Comparison of ENCODE assay signal across 27 cellular contexts in the genomic region with DNA sequence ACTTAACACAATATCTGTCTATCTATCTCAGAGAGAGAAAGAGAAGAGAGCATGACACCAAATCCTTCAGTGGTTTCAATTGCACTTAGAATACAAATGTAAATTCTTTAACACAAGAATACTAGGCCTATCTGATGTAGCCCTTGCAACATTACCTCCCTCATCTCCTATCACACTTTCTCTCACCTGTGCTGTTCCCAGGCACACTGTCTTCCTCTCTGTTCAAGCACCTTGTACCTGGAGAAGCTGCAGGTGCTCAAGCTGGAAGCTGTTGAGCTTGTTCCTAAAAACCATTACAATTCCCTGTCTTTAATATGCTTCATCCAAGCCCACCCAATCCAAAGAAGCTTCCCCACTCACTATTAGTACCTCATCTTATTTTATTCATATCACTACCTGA.
"Had no signal": no experiment of that assay in that cellular context is flagged by ENCODE, and none has a peak within 500 bp of the region (broad histone marks: within the 10 kb centered on the region; RNA-seq: fewer than 3 reads in every experiment).

No MANE protein-coding gene starts in this region.

- H3K27ac ChIP-seq: stomach, suprapubic skin, testis, thoracic aorta, thyroid gland, tibial artery, tibial nerve, transverse colon, upper lobe of left lung, upper lobe of right lung, uterus, vagina had no signal

- H3K4me3 ChIP-seq: stomach, suprapubic skin, testis, thoracic aorta, thyroid gland, tibial artery, tibial nerve, transverse colon, upper lobe of left lung, upper lobe of right lung, uterus, vagina had no signal

- H3K4me1 ChIP-seq: suprapubic skin, testis, thyroid gland, upper lobe of left lung had no signal

- H3K27me3 ChIP-seq: stomach, suprapubic skin, testis, thyroid gland, tibial artery, tibial nerve, transverse colon, upper lobe of left lung, upper lobe of right lung, uterus, vagina had no signal

- H3K36me3 ChIP-seq: thoracic aorta, thyroid gland, transverse colon, upper lobe of left lung, upper lobe of right lung, uterus, vagina had no signal

- DNase-seq: stimulated activated CD4-positive, alpha-beta T cell treated with anti-CD3 and anti-CD28 coated beads, Interleukin-2, amount 100 ng/mL, for 48 hours; stimulated activated CD4-positive, alpha-beta T cell treated with anti-CD3 and anti-CD28 coated beads, Interleukin-4, amount 100 ng/mL, for 1 hour; stimulated activated CD4-positive, alpha-beta T cell treated with anti-CD3 and anti-CD28 coated beads, Interleukin-4, amount 100 ng/mL, for 24 hours; stimulated activated CD4-positive, alpha-beta T cell treated with anti-CD3 and anti-CD28 coated beads, Interleukin-4, amount 100 ng/mL, for 4 hours; stimulated activated CD8-positive, alpha-beta memory T cell treated with anti-CD3 and anti-CD28 coated beads, Interleukin-4, amount 100 ng/mL, for 48 hours; stimulated activated naive B cell treated with anti-CD40 and anti-IgM and Interleukin-4, amounts not matched to agents 10 μg/mL and 1 μg/mL and 100 μg/mL, for 72 hours; stimulated activated naive CD4-positive, alpha-beta T cell; stimulated activated naive CD4-positive, alpha-beta T cell treated with Interleukin-2 at 50 U/mL for 16 hours; stimulated activated naive CD8-positive, alpha-beta T cell treated with anti-CD3 and anti-CD28 coated beads, Interleukin-15, amount 100 ng/mL, for 72 hours; stimulated activated naive CD8-positive, alpha-beta T cell treated with anti-CD3 and anti-CD28 coated beads, Interleukin-15, Interleukin-2, amounts not matched to agents 100 U/mL and 50 U/mL, for 24 hours; stomach; substantia nigra; testis; thyroid gland; tibial artery; transverse colon; trophoblast cell; upper lobe of left lung; upper lobe of right lung; uterus had no signal

- H3K9me3 ChIP-seq: suprapubic skin, testis, thoracic aorta, thyroid gland, tibial artery, transverse colon, upper lobe of left lung, upper lobe of right lung, uterus, vagina had no signal

- ATAC-seq: stimulated activated effector memory CD8-positive, alpha-beta T cell treated with anti-CD3 and anti-CD28 coated beads, Interleukin-12 subunit alpha, Interleukin-12 subunit beta, amount 100 ng/mL, for 72 hours; stimulated activated memory B cell treated with anti-CD40 and anti-IgM and Interleukin-4, amounts not matched to agents 10 μg/mL and 1 μg/mL and 100 μg/mL, for 72 hours; stimulated activated naive B cell treated with anti-CD40 and anti-IgM and Interleukin-4, amounts not matched to agents 10 μg/mL and 1 μg/mL and 100 μg/mL, for 72 hours; stimulated activated naive CD8-positive, alpha-beta T cell treated with anti-CD3 and anti-CD28 coated beads, Interleukin-15, amount 100 ng/mL, for 72 hours; stimulated activated naive CD8-positive, alpha-beta T cell treated with anti-CD3 and anti-CD28 coated beads, Interleukin-15, Interleukin-2, amounts not matched to agents 100 U/mL and 50 U/mL, for 24 hours; upper lobe of right lung had no signal

- FAIRE-seq: urothelium cell line had no signal
